In the genomic region with DNA sequence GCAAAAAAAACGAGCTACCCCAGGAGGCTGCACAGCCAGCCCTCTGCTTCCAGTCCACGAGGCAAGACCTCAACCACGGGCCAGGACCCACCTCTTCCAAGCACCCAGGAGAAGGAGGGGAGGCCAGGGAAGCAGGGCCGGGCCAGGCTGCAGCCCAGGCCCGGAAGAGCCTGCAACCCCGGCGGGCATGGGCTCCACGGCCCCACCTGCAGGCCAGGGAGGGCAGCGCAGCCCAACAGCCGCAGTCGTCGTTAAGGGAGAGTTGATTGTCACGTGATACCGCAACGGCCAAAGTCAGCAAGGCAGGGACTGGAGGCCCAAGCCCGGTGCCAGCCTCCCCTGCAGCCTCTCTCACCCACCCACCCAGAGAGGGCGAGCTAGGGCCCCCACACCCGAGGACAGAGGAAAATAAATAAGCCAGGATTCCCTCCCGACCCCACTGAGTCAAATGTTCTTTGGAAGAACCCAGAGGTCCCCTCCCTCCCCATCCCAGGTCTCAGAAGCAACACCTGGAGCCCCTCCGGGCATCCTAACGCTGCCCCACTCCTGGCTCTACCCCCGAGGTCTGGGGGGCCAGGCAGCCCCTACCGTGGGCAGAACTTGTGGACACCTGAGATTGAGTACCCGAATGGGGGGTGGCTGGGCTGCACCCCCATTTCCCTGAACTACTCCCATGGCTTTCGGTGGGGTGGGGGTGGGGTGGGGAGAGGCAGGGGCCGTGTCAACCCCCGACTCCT, we compare ENCODE assay signal across 8 cellular contexts. TPM values are rescaled to one million over a fixed set of nuclear protein-coding genes. Genes with fewer than 3 reads are reported as not detected.
DNase-seq lines count a peak whose midpoint lies in the region; ATAC-seq and TF ChIP-seq lines count a peak whose summit lies in the region.

No MANE protein-coding gene starts in this region.

- WGBS in esophagus squamous epithelium, 2 donors: 0 to 13% methylated on average over 1 to 9 of the region's 27 CpGs

- peaks cover 30% of the 10 kb centered on the region for H3K4me1 Mint-ChIP-seq in HFFc6 (ENCODE audit: low read depth)
- peaks cover 61% of the 10 kb centered on the region for H3K4me1 Mint-ChIP-seq in activated T-cell treated with anti-CD3 and anti-CD28 coated beads, Interleukin-2, amount 50 U/mL, for 4 hours (ENCODE audit: low read depth)
- H3K4me1 Mint-ChIP-seq in neural crest cell: peaks cover 4% of the 10 kb centered on the region

- peak; percentile 94 for TF ChIP-seq CTCF in HFFc6 (IDR thresholded peaks at IDR 0.05)
- TF ChIP-seq CTCF in Panc1 (IDR thresholded peaks at IDR 0.05): peak; percentile 94
- TF ChIP-seq CTCF in esophagus squamous epithelium (IDR thresholded peaks at IDR 0.05): peak; percentile 81 to 98 (median 96)
- TF ChIP-seq CTCF in neural crest cell (conservative IDR thresholded peaks at IDR 0.05): peak; percentile 86
- TF ChIP-seq CTCF in thoracic aorta (IDR thresholded peaks at IDR 0.05): peak; percentile 87

- peak; percentile 91 for DNase-seq in CD1c-positive myeloid dendritic cell (ENCODE audit: extremely low spot score)
- DNase-seq in HFFc6: peak; percentile 71
- no peak for DNase-seq in Panc1 (ENCODE audit: low read depth, low spot score)
- DNase-seq in activated T-cell treated with anti-CD3 and anti-CD28 coated beads, Interleukin-2, amount 50 U/mL, for 4 hours: peak; percentile 68
- no peak for DNase-seq in esophagus squamous epithelium (lab: John Stamatoyannopoulos, UW)
- DNase-seq in neural crest cell (ENCODE audit: low read depth, low spot score): peak; percentile 71
- no peak for DNase-seq in thoracic aorta (ENCODE audit: low spot score)

- H3K27me3 Mint-ChIP-seq in HFFc6 (ENCODE audit: insufficient read depth) (no peaks in the 10 kb centered on the region; the same call in 1 of the 2 replicates), neural crest cell (ENCODE audit: low read depth) (no peaks in the 10 kb centered on the region)
- H3K27me3 Mint-ChIP-seq in activated T-cell treated with anti-CD3 and anti-CD28 coated beads, Interleukin-2, amount 50 U/mL, for 4 hours (ENCODE audit: low read depth): no peaks in the 10 kb centered on the region

- H3K27ac ChIP-seq in Panc1 (ENCODE audit: low read length) (peak overlapping the region; percentile 92), esophagus squamous epithelium (peak overlapping the region; percentile 92 to 97 (median 96)), thoracic aorta (no peak overlapping the region)

- CTCF ChIA-PET in Panc1 (lab: Charles Lee): no interaction called here

- H3K27ac Mint-ChIP-seq in HFFc6 (peak overlapping the region; percentile 92), neural crest cell (ENCODE audit: unreplicated experiment) (peak overlapping the region; percentile 67)

- H3K9me3 ChIP-seq in Panc1 (ENCODE audit: control insufficient read depth, insufficient read depth, low read depth, low read length) (no peaks in the 10 kb centered on the region), esophagus squamous epithelium (no peaks in the 10 kb centered on the region), thoracic aorta (no peaks in the 10 kb centered on the region)

- H3K9me3 Mint-ChIP-seq in HFFc6 (no peaks in the 10 kb centered on the region), neural crest cell (no peaks in the 10 kb centered on the region)
- no peaks in the 10 kb centered on the region for H3K9me3 Mint-ChIP-seq in activated T-cell treated with anti-CD3 and anti-CD28 coated beads, Interleukin-2, amount 50 U/mL, for 4 hours

- peaks cover 42% of the 10 kb centered on the region for H3K4me1 ChIP-seq in Panc1 (ENCODE audit: control insufficient read depth, insufficient read depth, low read length)
- peaks cover 55 to 84% (median 68%) of the 10 kb centered on the region in 3 donors for H3K4me1 ChIP-seq in esophagus squamous epithelium
- peaks cover 25 to 41% of the 10 kb centered on the region in 2 donors for H3K4me1 ChIP-seq in thoracic aorta (ENCODE audit: control insufficient read depth in 1 of 2, low read depth in 2 of 2)

- H3K27me3 ChIP-seq in Panc1 (ENCODE audit: control insufficient read depth, insufficient read depth, low read length) (no peaks in the 10 kb centered on the region), esophagus squamous epithelium (no peaks in the 10 kb centered on the region), thoracic aorta (replicated peaks; ENCODE audit: insufficient read depth) (no peaks in the 10 kb centered on the region)

- no peak for TF ChIP-seq POLR2A in esophagus squamous epithelium (IDR thresholded peaks at IDR 0.05)

- peaks cover 4% of the 10 kb centered on the region; the same call in 1 of the 2 replicates for H3K36me3 Mint-ChIP-seq in HFFc6 (ENCODE audit: low read depth)
- peaks cover 2% of the 10 kb centered on the region for H3K36me3 Mint-ChIP-seq in activated T-cell treated with anti-CD3 and anti-CD28 coated beads, Interleukin-2, amount 50 U/mL, for 4 hours (ENCODE audit: insufficient read depth)
- no peaks in the 10 kb centered on the region for H3K36me3 Mint-ChIP-seq in neural crest cell (ENCODE audit: low read depth)

- H3K4me3 ChIP-seq in Panc1 (ENCODE audit: low read depth in 2 of 2, low read length in 2 of 2) (no peak overlapping the region), esophagus squamous epithelium (peak overlapping the region in 2 of 4 donors; percentile 13), thoracic aorta (no peak overlapping the region)

- POLR2A ChIA-PET in Panc1 (lab: Charles Lee): no interaction called here

- intact Hi-C loops in Panc1 (cut with micrococcal nuclease; ENCODE audit: unreplicated experiment): no loop called here
- intact Hi-C loops in esophagus squamous epithelium (cut with DNase I): no loop called here

- in situ Hi-C loops in Panc1 (cut with HindIII; ENCODE audit: low pct_unique_long_range_greater_than_20kb, low sequenced_read_pairs): no loop called here

- no peaks in the 10 kb centered on the region for H3K36me3 ChIP-seq in Panc1 (ENCODE audit: control insufficient read depth, insufficient read depth, low read length)
- H3K36me3 ChIP-seq in esophagus squamous epithelium: peaks cover 0 to 7% (median 0%) of the 10 kb centered on the region in 3 donors
- no peaks in the 10 kb centered on the region for H3K36me3 ChIP-seq in thoracic aorta

- BruUV-seq in Panc1 (replicated peaks; lab: Mats Ljungman, UMichigan): TSS peak; percentile 83

- H3K4me3 Mint-ChIP-seq in HFFc6: peak overlapping the region; percentile 65
- H3K4me3 Mint-ChIP-seq in activated T-cell treated with anti-CD3 and anti-CD28 coated beads, Interleukin-2, amount 50 U/mL, for 4 hours: peak overlapping the region; percentile 59
- H3K4me3 Mint-ChIP-seq in neural crest cell: peak overlapping the region; percentile 72

- ATAC-seq in Panc1 (peak; percentile 6), thoracic aorta (ENCODE audit: insufficient number of reproducible peaks, low FRiP score, low read depth) (no peak), HG03378 (IDR thresholded peaks at IDR 0.05; ENCODE audit: unreplicated experiment) (no peak)
- peak; percentile 20 to 24 for ATAC-seq in activated T-cell treated with anti-CD3 and anti-CD28 coated beads, Interleukin-2, amount 50 U/mL, for 4 hours

RNA-seq across cellular contexts. Expression of a gene that starts 5.2 kb away (rescaled TPM):
- 10 to 100 TPM; 32.9 to 38.2 (median 34.6) TPM for total RNA-seq in HFFc6 (2021; fragmentation: NEBNext Ultra II Directional; extraction: Animal tissue kit (Norgen Biotek cat#: 25700))
- 52.1 TPM for total RNA-seq in Panc1 (2021; ENCODE audit: unreplicated experiment)
- polyA plus RNA-seq in Panc1 (2012; ENCODE audit: insufficient read length): 66.2 TPM
- 10 to 100 TPM; 91.5 to 95.0 (median 94.4) TPM for total RNA-seq in activated T-cell treated with anti-CD3 and anti-CD28 coated beads, Interleukin-2, amount 50 U/mL, for 4 hours
- total RNA-seq in esophagus squamous epithelium: 10 to 100 TPM in 3 of 4 donors, 1 to 10 TPM in 1; 7.5 to 16.4 (median 15.4) TPM
- 40.8 and 45.3 TPM in 2 replicates for total RNA-seq in neural crest cell
- 10 to 100 TPM; 18.2 to 24.5 TPM for total RNA-seq in thoracic aorta

RNA-seq across cellular contexts. Expression of a gene that starts 9.9 kb away (rescaled TPM):
- 10 to 100 TPM; 37.7 to 48.3 (median 41.6) TPM for total RNA-seq in HFFc6 (2021; fragmentation: NEBNext Ultra II Directional; extraction: Animal tissue kit (Norgen Biotek cat#: 25700))
- total RNA-seq in Panc1 (2021; ENCODE audit: unreplicated experiment) (79.3 TPM), esophagus squamous epithelium (10 to 100 TPM in 1 of 4 donors, 1 to 10 TPM in 3; 8.3 to 13.5 (median 9.1) TPM), neural crest cell (18.9 and 20.7 TPM in 2 replicates), thoracic aorta (10 to 100 TPM in 1 of 2 donors, 1 to 10 TPM in 1; 7.7 to 11.0 TPM)
- polyA plus RNA-seq in Panc1 (2012; ENCODE audit: insufficient read length): 74.5 TPM
- total RNA-seq in activated T-cell treated with anti-CD3 and anti-CD28 coated beads, Interleukin-2, amount 50 U/mL, for 4 hours: 10 to 100 TPM; 64.0 to 71.0 (median 69.1) TPM

RNA-seq across cellular contexts. Expression of a gene that starts 31.8 kb away (rescaled TPM):
- 10 to 100 TPM; 61.0 to 80.0 (median 67.9) TPM for total RNA-seq in HFFc6 (2021; fragmentation: NEBNext Ultra II Directional; extraction: Animal tissue kit (Norgen Biotek cat#: 25700))
- total RNA-seq in Panc1 (2021; ENCODE audit: unreplicated experiment): 57.1 TPM
- polyA plus RNA-seq in Panc1 (2012; ENCODE audit: insufficient read length): 92.3 TPM
- total RNA-seq in activated T-cell treated with anti-CD3 and anti-CD28 coated beads, Interleukin-2, amount 50 U/mL, for 4 hours: 100 to 1,000 TPM; 109 to 135 (median 117) TPM
- total RNA-seq in esophagus squamous epithelium: 10 to 100 TPM; 78.4 to 91.7 (median 82.9) TPM
- total RNA-seq in neural crest cell: 73.9 and 74.1 TPM in 2 replicates
- 100 to 1,000 TPM in 1 of 2 donors, 10 to 100 TPM in 1; 96.8 to 143 TPM for total RNA-seq in thoracic aorta

RNA-seq across cellular contexts. Expression of a gene that starts 41.4 kb away (rescaled TPM):
- 1 to 10 TPM; 4.9 to 8.8 (median 7.6) TPM for total RNA-seq in HFFc6 (2021; fragmentation: NEBNext Ultra II Directional; extraction: Animal tissue kit (Norgen Biotek cat#: 25700))
- 67.7 TPM for total RNA-seq in Panc1 (2021; ENCODE audit: unreplicated experiment)
- polyA plus RNA-seq in Panc1 (2012; ENCODE audit: insufficient read length): 30.0 TPM
- total RNA-seq in activated T-cell treated with anti-CD3 and anti-CD28 coated beads, Interleukin-2, amount 50 U/mL, for 4 hours: under 1 TPM; 0.37 to 0.66 (median 0.43) TPM
- total RNA-seq in esophagus squamous epithelium: 1 to 10 TPM in 2 of 4 donors, under 1 TPM in 2; 0.57 to 3.0 (median 1.4) TPM
- total RNA-seq in neural crest cell: 1.1 and 1.5 TPM in 2 replicates
- total RNA-seq in thoracic aorta: 1 to 10 TPM in 1 of 2 donors, under 1 TPM in 1; 0.21 to 1.4 TPM

RNA-seq across cellular contexts. Expression of a gene that starts 51.7 kb away (rescaled TPM):
- total RNA-seq in HFFc6 (2021; fragmentation: NEBNext Ultra II Directional; extraction: Animal tissue kit (Norgen Biotek cat#: 25700)): 1 to 10 TPM; 2.3 to 4.2 (median 3.0) TPM
- 8.9 TPM for total RNA-seq in Panc1 (2021; ENCODE audit: unreplicated experiment)
- polyA plus RNA-seq in Panc1 (2012; ENCODE audit: insufficient read length): 8.5 TPM
- 1 to 10 TPM; 7.3 to 7.8 (median 7.7) TPM for total RNA-seq in activated T-cell treated with anti-CD3 and anti-CD28 coated beads, Interleukin-2, amount 50 U/mL, for 4 hours
- 10 to 100 TPM in 2 of 4 donors, 1 to 10 TPM in 2; 4.7 to 20.4 (median 11.1) TPM for total RNA-seq in esophagus squamous epithelium
- 13.7 and 14.1 TPM in 2 replicates for total RNA-seq in neural crest cell
- 1 to 10 TPM; 3.9 to 8.4 TPM for total RNA-seq in thoracic aorta

Comparison
In these comparisons a context has a peak if more than half of its experiments do, and no peak if none do; other contexts are left out.
1. DNase-seq: peak in CD1c-positive myeloid dendritic cell (single experiment), HFFc6 (single experiment), activated T-cell treated with anti-CD3 and anti-CD28 coated beads, Interleukin-2, amount 50 U/mL, for 4 hours (single experiment) and neural crest cell (single experiment); none in Panc1 (single experiment), esophagus squamous epithelium (single experiment) and thoracic aorta (single experiment).
2. ATAC-seq: peak in Panc1 (single experiment) and activated T-cell treated with anti-CD3 and anti-CD28 coated beads, Interleukin-2, amount 50 U/mL, for 4 hours (2 of 2); none in thoracic aorta (single experiment) and HG03378 (single experiment).
3. H3K27ac ChIP-seq: peak in Panc1 (single experiment) and esophagus squamous epithelium (4 of 4); none in thoracic aorta (0 of 2).
4. Peak in every context shown above with its lines, with median percentiles within 50 percentile points of each other: H3K4me3 Mint-ChIP-seq and CTCF ChIP-seq.